ENCODE assay signal across 10 cellular contexts in genomic region chr13:73235385-73235784, GRCh38.
"Had no signal": no experiment of that assay in that cellular context is flagged by ENCODE, and none has a peak within 500 bp of the region (broad histone marks: within the 10 kb centered on the region; RNA-seq: fewer than 3 reads in every experiment).

No MANE protein-coding gene starts in this region.

- FAIRE-seq: small intestine had no signal

- DNase-seq: activated CD4-positive, alpha-beta T cell treated with anti-CD3 and anti-CD28 coated beads, Interleukin-2, amount 10 ng/mL, durations not matched to agents 7 days and 5 days; activated CD4-positive, CD25-positive, alpha-beta regulatory T cell; activated T-cell treated with anti-CD3 and anti-CD28 coated beads, Interleukin-2, amount 50 U/mL, for 1 hour; central memory CD4-positive, alpha-beta T cell; hippocampal formation; left ventricle myocardium superior; naive thymus-derived CD4-positive, alpha-beta T cell; small intestine; thyroid gland; uterus had no signal

- ATAC-seq: left ventricle myocardium superior; naive thymus-derived CD4-positive, alpha-beta T cell had no signal
